In genomic region chr17:69857412-69857835, GRCh38 we compare ENCODE assay signal across 16 cellular contexts.
DNase-seq lines count a peak whose midpoint lies in the region; ATAC-seq and TF ChIP-seq lines count a peak whose summit lies in the region.
"Had no signal": no experiment of that assay in that cellular context is flagged by ENCODE, and none has a peak within 500 bp of the region (broad histone marks: within the 10 kb centered on the region; RNA-seq: fewer than 3 reads in every experiment).

No MANE protein-coding gene starts in this region.

- TF ChIP-seq CTCF in NB4 (IDR thresholded peaks at IDR 0.05; ENCODE audit: low read depth, low read length), result no peak
- TF ChIP-seq CTCF in choroid plexus epithelial cell (conservative IDR thresholded peaks at IDR 0.05; ENCODE audit: low read depth, low read length), result no peak

- no peak for ATAC-seq in GM21528 (IDR thresholded peaks at IDR 0.05; ENCODE audit: low FRiP score, unreplicated experiment)
- no peak for ATAC-seq in GM19452 (IDR thresholded peaks at IDR 0.05; ENCODE audit: unreplicated experiment)
- ATAC-seq: upper lobe of right lung had no signal

- DNase-seq in Daoy (ENCODE audit: low read depth), result peak; percentile 38
- DNase-seq in NB4 (ENCODE audit: low read depth), result peak; percentile 1
- DNase-seq in choroid plexus epithelial cell (ENCODE audit: low read depth), result peak; percentile 92
- DNase-seq in non-pigmented ciliary epithelial cell (ENCODE audit: low read depth), result peak; percentile 68
- DNase-seq in activated CD4-positive, alpha-beta T cell treated with anti-CD3 and anti-CD28 coated beads, Interleukin-2, amount 50 U/mL, for 48 hours, result no peak
- DNase-seq in islet precursor cell, result no peak
- DNase-seq: activated CD4-positive, alpha-beta T cell treated with anti-CD3 and anti-CD28 coated beads for 48 hours; activated naive CD4-positive, alpha-beta T cell treated with Interleukin-2 at 50 U/mL for 16 hours; DMS79; NCI-H2171 treated with DMSO at 0.1 percent for 48 hours; Right ventricle myocardium superior; upper lobe of right lung had no signal

- TF ChIP-seq POLR2A in NB4 (IDR thresholded peaks at IDR 0.05; ENCODE audit: extremely low read depth, insufficient read length), result no peak

- no peak overlapping the region for H3K4me3 ChIP-seq in NB4 (ENCODE audit: low read depth, low read length)
- no peak overlapping the region for H3K4me3 ChIP-seq in choroid plexus epithelial cell (ENCODE audit: low read depth, low read length)
- H3K4me3 ChIP-seq: coronary artery, right atrium auricular region, upper lobe of right lung had no signal

Comparison
In these comparisons a context has a peak if more than half of its experiments do, and no peak if none do; other contexts are left out.
1. DNase-seq: peak in Daoy (single experiment), NB4 (single experiment), choroid plexus epithelial cell (single experiment) and non-pigmented ciliary epithelial cell (single experiment); none in activated CD4-positive, alpha-beta T cell treated with anti-CD3 and anti-CD28 coated beads, Interleukin-2, amount 50 U/mL, for 48 hours (0 of 2) and islet precursor cell (single experiment).